ENCODE assay signal across 9 cellular contexts in genomic region chr3:67349551-67350174, GRCh38.
DNase-seq lines count a peak whose midpoint lies in the region; ATAC-seq, FAIRE-seq and TF ChIP-seq lines count a peak whose summit lies in the region.
"Had no signal": no experiment of that assay in that cellular context is flagged by ENCODE, and none has a peak within 500 bp of the region (broad histone marks: within the 10 kb centered on the region; RNA-seq: fewer than 3 reads in every experiment).

No MANE protein-coding gene starts in this region.

- no peaks in the 10 kb centered on the region for H3K27me3 Mint-ChIP-seq in CD14-positive monocyte (ENCODE audit: low read depth in 3 of 3)

- intact Hi-C loops in CD14-positive monocyte (cut with micrococcal nuclease) = no loop called here

- peak; percentile 87 for ATAC-seq in HG02798 (IDR thresholded peaks at IDR 0.05; ENCODE audit: poor library complexity, unreplicated experiment)
- ATAC-seq in RWPE2 (ENCODE audit: low read depth) = peak; percentile 56; the same call in 2 of the 3 replicates
- ATAC-seq: right lobe of liver had no signal

- H3K9me3 Mint-ChIP-seq in CD14-positive monocyte = peaks cover 0 to 4% (median 3%) of the 10 kb centered on the region in 7 donors

- H3K4me1 ChIP-seq in RWPE2 (ENCODE audit: insufficient read depth, poor library complexity, severe bottlenecking) = no peaks in the 10 kb centered on the region
- H3K4me1 ChIP-seq: right lobe of liver had no signal

- H3K4me3 Mint-ChIP-seq in CD14-positive monocyte = no peak overlapping the region

- H3K36me3 ChIP-seq in RWPE2 (ENCODE audit: low read depth) = no peaks in the 10 kb centered on the region
- H3K36me3 ChIP-seq: right lobe of liver had no signal

- H3K9me3 ChIP-seq in RWPE2 (ENCODE audit: severe bottlenecking) = no peaks in the 10 kb centered on the region
- H3K9me3 ChIP-seq: right lobe of liver had no signal

- DNase-seq in GM19239 (ENCODE audit: insufficient read length, low spot score) (no peak), RWPE2 (ENCODE audit: low spot score) (no peak), NCI-H1694 (lab: John Stamatoyannopoulos, UW) (no peak), CD14-positive monocyte (ENCODE audit: low spot score) (no peak), COLO829 (ENCODE audit: low spot score) (no peak), activated gamma-delta T cell treated with Interleukin-2 at 50 U/mL for 16 hours (no peak)
- peak in 3 of 4 experiments; percentile 3 to 30 (median 27) for DNase-seq in stimulated activated CD4-positive, alpha-beta T cell treated with anti-CD3 and anti-CD28 coated beads, Interleukin-1b, Interleukin-23, amount 100 ng/mL, for 24 hours (ENCODE audit: low read depth in 4 of 4, low spot score in 1 of 4)
- DNase-seq: right lobe of liver had no signal

- H3K36me3 Mint-ChIP-seq in CD14-positive monocyte = no peaks in the 10 kb centered on the region

- no peaks in the 10 kb centered on the region for H3K27me3 ChIP-seq in RWPE2 (ENCODE audit: insufficient read depth, poor library complexity, severe bottlenecking)
- H3K27me3 ChIP-seq: right lobe of liver had no signal

- TF ChIP-seq CTCF in RWPE2 (IDR thresholded peaks at IDR 0.05; ENCODE audit: poor library complexity, severe bottlenecking) = no peak
- TF ChIP-seq CTCF in CD14-positive monocyte (IDR thresholded peaks at IDR 0.05) = no peak

- no peak overlapping the region for H3K27ac Mint-ChIP-seq in CD14-positive monocyte

- peak; percentile 92 for FAIRE-seq in GM19239 (lab: Jason Lieb, UNC)

- H3K4me3 ChIP-seq in RWPE2 (ENCODE audit: severe bottlenecking) = no peak overlapping the region
- H3K4me3 ChIP-seq: right lobe of liver had no signal

- H3K27ac ChIP-seq in RWPE2 (ENCODE audit: poor library complexity, severe bottlenecking) = no peak overlapping the region
- H3K27ac ChIP-seq: right lobe of liver had no signal

- no peaks in the 10 kb centered on the region for H3K4me1 Mint-ChIP-seq in CD14-positive monocyte

Comparison
In these comparisons a context has a peak if more than half of its experiments do, and no peak if none do; other contexts are left out.
1. DNase-seq: peak in stimulated activated CD4-positive, alpha-beta T cell treated with anti-CD3 and anti-CD28 coated beads, Interleukin-1b, Interleukin-23, amount 100 ng/mL, for 24 hours (3 of 4); none in GM19239 (single experiment), RWPE2 (single experiment), NCI-H1694 (single experiment), CD14-positive monocyte (single experiment), COLO829 (single experiment) and activated gamma-delta T cell treated with Interleukin-2 at 50 U/mL for 16 hours (single experiment).